Comparison of ENCODE assay signal across 2 cellular contexts in genomic region chr3:119950666-119951325, GRCh38.
TF ChIP-seq lines count a peak whose summit lies in the region.

No MANE protein-coding gene starts in this region.

TF ChIP-seq in GM12891, 5 proteins besides CTCF, POLR2A, EP300 and RAD21:
- TF ChIP-seq TAF1 (IDR thresholded peaks at IDR 0.05; ENCODE audit: low read depth, low read length) (no peak), POLR2AphosphoS5 (IDR thresholded peaks at IDR 0.05; ENCODE audit: low read depth, low read length) (no peak), SPI1 (IDR thresholded peaks at IDR 0.05; ENCODE audit: low read depth, low read length) (no peak), PAX5 (IDR thresholded peaks at IDR 0.05; ENCODE audit: insufficient read depth, low read length, severe bottlenecking) (no peak), POU2F2 (IDR thresholded peaks at IDR 0.05; ENCODE audit: low read depth, low read length) (no peak)

TF ChIP-seq in H1, 55 proteins besides CTCF, POLR2A, EP300 and RAD21:
- TF ChIP-seq BRCA1 (IDR thresholded peaks at IDR 0.05; ENCODE audit: low read depth, low read length), result no peak
- TF ChIP-seq ATF2 (IDR thresholded peaks at IDR 0.05; ENCODE audit: low read length), result no peak
- no peak for TF ChIP-seq KDM5A (IDR thresholded peaks at IDR 0.05; ENCODE audit: low read length)
- TF ChIP-seq GABPA (IDR thresholded peaks at IDR 0.05; ENCODE audit: borderline replicate concordance, insufficient read depth, low read length), result no peak
- TF ChIP-seq BACH1 (IDR thresholded peaks at IDR 0.05; ENCODE audit: low read length), result no peak
- no peak for TF ChIP-seq KDM1A (IDR thresholded peaks at IDR 0.05; ENCODE audit: borderline replicate concordance, low read length)
- TF ChIP-seq USF2 (IDR thresholded peaks at IDR 0.05; ENCODE audit: low read length), result no peak
- no peak for TF ChIP-seq ZNF274 (IDR thresholded peaks at IDR 0.05; ENCODE audit: borderline replicate concordance, extremely low read depth, low read length)
